Comparison of ENCODE assay signal across 27 cellular contexts in the genomic region with DNA sequence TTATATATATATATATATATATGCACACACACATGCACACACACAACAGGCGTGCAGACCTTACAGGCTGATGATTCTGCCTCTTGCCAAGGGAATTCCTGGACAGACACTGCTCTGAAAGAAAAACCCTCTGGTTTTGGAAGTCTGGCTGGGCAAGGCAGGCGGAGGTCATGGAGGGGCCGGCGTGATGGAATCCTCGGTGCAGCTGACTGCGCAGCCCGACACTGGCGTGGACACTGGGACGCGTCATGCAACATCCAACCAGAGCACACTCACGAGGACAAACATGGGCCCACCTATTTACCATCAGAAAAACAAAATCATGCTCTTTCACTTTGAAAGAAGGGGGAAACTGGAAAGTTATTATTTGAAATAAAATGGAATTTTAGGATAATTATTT.
"Had no signal": no experiment of that assay in that cellular context is flagged by ENCODE, and none has a peak within 500 bp of the region (broad histone marks: within the 10 kb centered on the region; RNA-seq: fewer than 3 reads in every experiment).

No MANE protein-coding gene starts in this region.

- H3K36me3 ChIP-seq: brain microvascular endothelial cell, MG63, SJCRH30 had no signal

- H3K4me3 ChIP-seq: MG63, SJCRH30, SK-N-MC had no signal

- ATAC-seq: activated naive CD4-positive, alpha-beta T cell treated with anti-CD3 and anti-CD28 coated beads, Interleukin-2, amount 50 U/mL, for 72 hours; activated naive CD8-positive, alpha-beta T cell treated with anti-CD3 and anti-CD28 coated beads, Interleukin-2, amount 50 U/mL, for 24 hours; activated T-cell treated with anti-CD3 and anti-CD28 coated beads, Interleukin-2, amount 50 U/mL, for 4 hours; Panc1 had no signal

- H3K9me3 ChIP-seq: MG63, SJCRH30 had no signal

- DNase-seq: activated CD4-positive, alpha-beta memory T cell treated with anti-CD3 and anti-CD28 coated beads for 36 hours; activated CD4-positive, alpha-beta T cell treated with anti-CD3 and anti-CD28 coated beads, Interleukin-2, amount 50 U/mL, for 1 hour; activated CD8-positive, alpha-beta memory T cell treated with anti-CD3 and anti-CD28 coated beads, Interleukin-2, amount 50 U/mL, for 4 hours; activated gamma-delta T cell treated with Interleukin-2 at 50 U/mL for 16 hours; activated naive CD4-positive, alpha-beta T cell treated with anti-CD3 and anti-CD28 coated beads for 36 hours; activated naive CD8-positive, alpha-beta T cell treated with anti-CD3 and anti-CD28 coated beads, Interleukin-2, amount 50 U/mL, for 24 hours; activated T-cell treated with anti-CD3 and anti-CD28 coated beads for 4 hours; activated T-cell treated with anti-CD3 and anti-CD28 coated beads, Interleukin-2, amount 50 U/mL, for 4 hours; amniotic stem cell; brain microvascular endothelial cell; central memory CD4-positive, alpha-beta T cell; Kasumi-1; KG1; MG63; NCI-H1048; NCI-H1105 treated with DMSO at 0.1 percent for 48 hours; NCI-H1436; NCI-H1694; NCI-H1930; NCI-H345; NCI-H524 treated with DMSO at 0.1 percent for 48 hours; SHP77; SJCRH30; T1000 had no signal

- H3K4me1 ChIP-seq: SJCRH30 had no signal

- H3K27me3 ChIP-seq: brain microvascular endothelial cell, MG63, SJCRH30 had no signal

- H3K27ac ChIP-seq: brain microvascular endothelial cell, SJCRH30, SK-N-MC had no signal
